In genomic region chr1:36174716-36175115, GRCh38 we compare ENCODE assay signal across 13 cellular contexts. TPM values are rescaled to one million over a fixed set of nuclear protein-coding genes. Genes with fewer than 3 reads are reported as not detected.
DNase-seq lines count a peak whose midpoint lies in the region; ATAC-seq, FAIRE-seq and TF ChIP-seq lines count a peak whose summit lies in the region.
"Had no signal": no experiment of that assay in that cellular context is flagged by ENCODE, and none has a peak within 500 bp of the region (broad histone marks: within the 10 kb centered on the region; RNA-seq: fewer than 3 reads in every experiment).

No MANE protein-coding gene starts in this region.

- no peak for ATAC-seq in pancreas

- H3K9me3 ChIP-seq in pancreas: no peaks in the 10 kb centered on the region
- H3K9me3 ChIP-seq: SJSA1 had no signal

- TF ChIP-seq CTCF in CD14-positive monocyte (IDR thresholded peaks at IDR 0.05): no peak
- no peak for TF ChIP-seq CTCF in dorsolateral prefrontal cortex (IDR thresholded peaks at IDR 0.05 in 54 of 56, conservative IDR thresholded peaks at IDR 0.05 in 2 of 56; ENCODE audit: low read depth in 1 of 56, partially characterized antibody in 56 of 56)
- no peak for TF ChIP-seq CTCF in pancreas (IDR thresholded peaks at IDR 0.05)

- intact Hi-C loops in CD14-positive monocyte (cut with micrococcal nuclease): no loop called here
- intact Hi-C loops in dorsolateral prefrontal cortex (cut with DNase I): no loop called here
- intact Hi-C loops in pancreas (cut with DNase I): no loop called here

- peak overlapping the region in 5 of 7 donors; percentile 2 to 67 (median 45) for H3K27ac Mint-ChIP-seq in CD14-positive monocyte

- peak overlapping the region in 6 of 59 donors; percentile 5 to 28 (median 22) for H3K4me3 ChIP-seq in dorsolateral prefrontal cortex
- H3K4me3 ChIP-seq in pancreas: no peak overlapping the region
- H3K4me3 ChIP-seq: SJSA1 had no signal

- H3K4me1 ChIP-seq in pancreas: peaks cover 0 to 11% (median 9%) of the 10 kb centered on the region in 3 donors

- peaks cover 0 to 1% (median 0%) of the 10 kb centered on the region in 7 donors for H3K9me3 Mint-ChIP-seq in CD14-positive monocyte

- FAIRE-seq in pancreas (lab: Jason Lieb, UNC): no peak

- peaks cover 0 to 33% (median 8%) of the 10 kb centered on the region in 3 donors for H3K36me3 ChIP-seq in pancreas

- no peak overlapping the region for H3K4me3 Mint-ChIP-seq in CD14-positive monocyte

- H3K27me3 Mint-ChIP-seq in CD14-positive monocyte (ENCODE audit: low read depth in 3 of 3): peaks cover 0 to 5% (median 3%) of the 10 kb centered on the region in 3 donors

- peaks cover 86 to 95% of the 10 kb centered on the region in 2 donors for H3K36me3 Mint-ChIP-seq in CD14-positive monocyte

- WGBS in pancreas, 2 donors: 53 to 68% methylated on average over 8 to 11 of the region's 11 CpGs

- H3K4me1 Mint-ChIP-seq in CD14-positive monocyte: no peaks in the 10 kb centered on the region

- DNase-seq in CD14-positive monocyte (ENCODE audit: low spot score) (no peak), NCI-H2107 (lab: John Stamatoyannopoulos, UW) (peak; percentile 34), dorsolateral prefrontal cortex (no peak), pancreas (no peak), activated T-cell treated with anti-CD3 and anti-CD28 coated beads for 4 hours (no peak), NCI-H1048 (lab: John Stamatoyannopoulos, UW) (no peak), SKM-1 (lab: John Stamatoyannopoulos, UW; ENCODE audit: unreplicated experiment) (no peak)
- DNase-seq in stimulated activated CD4-positive, alpha-beta T cell treated with anti-CD3 and anti-CD28 coated beads, Interleukin-1b, Interleukin-23, amount 100 ng/mL, for 48 hours: no peak
- DNase-seq: activated CD4-positive, CD25-positive, alpha-beta regulatory T cell; activated effector memory CD4-positive, alpha-beta T cell treated with anti-CD3 and anti-CD28 coated beads, Interleukin-2, amount 50 U/mL, for 16 hours; NCI-H446 treated with DMSO at 0.1 percent for 48 hours had no signal

- H3K27ac ChIP-seq in dorsolateral prefrontal cortex (peak overlapping the region; percentile 21 to 96 (median 84)), pancreas (peak overlapping the region; percentile 4 to 34 (median 14))
- H3K27ac ChIP-seq: C4-2B, SJSA1 had no signal

- H3K27me3 ChIP-seq in dorsolateral prefrontal cortex (no peaks in the 10 kb centered on the region), pancreas (no peaks in the 10 kb centered on the region)
- H3K27me3 ChIP-seq: SJSA1 had no signal

RNA-seq across cellular contexts. Expression of gene MAP7D1, which starts 18.8 kb away (rescaled TPM):
- 10 to 100 TPM; 12.3 to 13.6 TPM for polyA plus RNA-seq in CD14-positive monocyte
- 100 to 1,000 TPM; 184 to 392 (median 248) TPM for total RNA-seq in dorsolateral prefrontal cortex
- total RNA-seq in pancreas: 10 to 100 TPM; 12.5 to 39.3 (median 15.8) TPM
- 10 to 100 TPM; 26.4 to 36.0 TPM for polyA plus RNA-seq in pancreas

RNA-seq across cellular contexts. Expression of gene TRAPPC3, which starts 25.4 kb away (rescaled TPM):
- polyA plus RNA-seq in CD14-positive monocyte (100 to 1,000 TPM; 125 to 136 TPM), pancreas (10 to 100 TPM; 21.8 to 41.5 TPM)
- total RNA-seq in dorsolateral prefrontal cortex (10 to 100 TPM; 41.0 to 81.9 (median 61.8) TPM), pancreas (10 to 100 TPM; 24.6 to 29.5 (median 27.0) TPM)

RNA-seq across cellular contexts. Expression of gene THRAP3, which starts 49.5 kb away (rescaled TPM):
- polyA plus RNA-seq in CD14-positive monocyte (10 to 100 TPM; 35.7 to 63.4 TPM), pancreas (10 to 100 TPM; 17.0 to 27.5 TPM)
- total RNA-seq in dorsolateral prefrontal cortex (10 to 100 TPM; 55.1 to 96.7 (median 78.0) TPM), pancreas (10 to 100 TPM; 24.0 to 54.7 (median 34.8) TPM)

RNA-seq across cellular contexts. Expression of gene COL8A2, which starts 49.7 kb away (rescaled TPM):
- polyA plus RNA-seq in CD14-positive monocyte (1 to 10 TPM in 1 of 2 donors, under 1 TPM in 1; 0.90 to 1.6 TPM), pancreas (under 1 TPM; 0.31 to 0.42 TPM)
- total RNA-seq in dorsolateral prefrontal cortex (1 to 10 TPM in 92 of 120 experiments, under 1 TPM in 28; 0.33 to 4.9 (median 1.3) TPM), pancreas (1 to 10 TPM in 2 of 6 donors, under 1 TPM in 4; 0.12 to 3.3 (median 0.34) TPM)

Comparison
In these comparisons a context has a peak if more than half of its experiments do, and no peak if none do; other contexts are left out.
1. RNA of gene MAP7D1, which starts 18.8 kb away (total RNA-seq): 184 to 392 TPM in dorsolateral prefrontal cortex; 12.5 to 39.3 TPM in pancreas; every median in the first group is over 4 times any median in the second.